In genomic region chr2:128241896-128242295, GRCh38 we compare ENCODE assay signal across 34 cellular contexts.
"Had no signal": no experiment of that assay in that cellular context is flagged by ENCODE, and none has a peak within 500 bp of the region (broad histone marks: within the 10 kb centered on the region; RNA-seq: fewer than 3 reads in every experiment).

No MANE protein-coding gene starts in this region.

- H3K27ac ChIP-seq: ascending aorta, breast epithelium, cardiac muscle cell, coronary artery, epithelial cell of prostate, esophagus squamous epithelium, gastroesophageal sphincter, WERI-Rb-1 had no signal

- ATAC-seq: activated CD4-positive, alpha-beta T cell treated with anti-CD3 and anti-CD28 coated beads for 36 hours; activated CD8-positive, alpha-beta memory T cell treated with anti-CD3 and anti-CD28 coated beads, Interleukin-2, amount 10 ng/mL, durations not matched to agents 7 days and 5 days; activated CD8-positive, alpha-beta T cell treated with anti-CD3 and anti-CD28 coated beads, Interleukin-2, amount 10 ng/mL, durations not matched to agents 7 days and 5 days; activated naive CD4-positive, alpha-beta T cell treated with anti-CD3 and anti-CD28 coated beads, Interleukin-2, amount 50 U/mL, for 72 hours; activated T-cell treated with anti-CD3 and anti-CD28 coated beads, Interleukin-2, amount 50 U/mL, for 72 hours; effector memory CD8-positive, alpha-beta T cell; gastroesophageal sphincter; T-cell had no signal

- H3K4me3 Mint-ChIP-seq: activated CD4-positive, alpha-beta memory T cell treated with anti-CD3 and anti-CD28 coated beads for 36 hours; activated CD4-positive, alpha-beta T cell treated with anti-CD3 and anti-CD28 coated beads for 36 hours; activated CD4-positive, alpha-beta T cell treated with anti-CD3 and anti-CD28 coated beads, Interleukin-2, amount 10 ng/mL, durations not matched to agents 24 days and 14 days; activated CD8-positive, alpha-beta memory T cell treated with anti-CD3 and anti-CD28 coated beads, Interleukin-2, amount 10 ng/mL, durations not matched to agents 7 days and 5 days; activated CD8-positive, alpha-beta T cell treated with anti-CD3 and anti-CD28 coated beads, Interleukin-2, amount 10 ng/mL, durations not matched to agents 7 days and 5 days; activated naive CD4-positive, alpha-beta T cell treated with anti-CD3 and anti-CD28 coated beads, Interleukin-2, amount 10 ng/mL, durations not matched to agents 7 days and 5 days; activated naive CD8-positive, alpha-beta T cell treated with anti-CD3 and anti-CD28 coated beads, Interleukin-2, amount 10 ng/mL, durations not matched to agents 7 days and 5 days; activated T-cell treated with anti-CD3 and anti-CD28 coated beads, Interleukin-2, amount 50 U/mL, for 24 hours; activated T-cell treated with anti-CD3 and anti-CD28 coated beads, Interleukin-2, amount 50 U/mL, for 72 hours; brain; central memory CD8-positive, alpha-beta T cell; effector memory CD8-positive, alpha-beta T cell; T-cell; T-helper 1 cell treated with Interleukin-12 subunit alpha and Interleukin-12 subunit beta and Interleukin-4 antibody, amounts not matched to agents 30 μg/mL and 1 μg/mL, for 36 hours had no signal

- H3K4me1 Mint-ChIP-seq: activated CD4-positive, alpha-beta T cell treated with anti-CD3 and anti-CD28 coated beads, Interleukin-2, amount 10 ng/mL, durations not matched to agents 24 days and 14 days; activated CD8-positive, alpha-beta memory T cell treated with anti-CD3 and anti-CD28 coated beads, Interleukin-2, amount 10 ng/mL, durations not matched to agents 7 days and 5 days; activated naive CD4-positive, alpha-beta T cell treated with anti-CD3 and anti-CD28 coated beads, Interleukin-2, amount 10 ng/mL, durations not matched to agents 7 days and 5 days had no signal

- H3K36me3 Mint-ChIP-seq: activated CD4-positive, alpha-beta memory T cell treated with anti-CD3 and anti-CD28 coated beads for 36 hours; activated CD8-positive, alpha-beta memory T cell treated with anti-CD3 and anti-CD28 coated beads, Interleukin-2, amount 10 ng/mL, durations not matched to agents 7 days and 5 days; activated naive CD4-positive, alpha-beta T cell treated with anti-CD3 and anti-CD28 coated beads, Interleukin-2, amount 10 ng/mL, durations not matched to agents 7 days and 5 days; activated naive CD4-positive, alpha-beta T cell treated with anti-CD3 and anti-CD28 coated beads, Interleukin-2, amount 50 U/mL, for 72 hours; activated naive CD8-positive, alpha-beta T cell treated with anti-CD3 and anti-CD28 coated beads, Interleukin-2, amount 10 ng/mL, durations not matched to agents 7 days and 5 days; brain; T-cell had no signal

- H3K27ac Mint-ChIP-seq: activated CD4-positive, alpha-beta memory T cell treated with anti-CD3 and anti-CD28 coated beads for 36 hours; activated CD4-positive, alpha-beta T cell treated with anti-CD3 and anti-CD28 coated beads for 36 hours; activated CD4-positive, alpha-beta T cell treated with anti-CD3 and anti-CD28 coated beads, Interleukin-2, amount 10 ng/mL, durations not matched to agents 24 days and 14 days; activated CD8-positive, alpha-beta memory T cell treated with anti-CD3 and anti-CD28 coated beads, Interleukin-2, amount 10 ng/mL, durations not matched to agents 7 days and 5 days; activated CD8-positive, alpha-beta T cell treated with anti-CD3 and anti-CD28 coated beads, Interleukin-2, amount 10 ng/mL, durations not matched to agents 7 days and 5 days; activated naive CD4-positive, alpha-beta T cell treated with anti-CD3 and anti-CD28 coated beads, Interleukin-2, amount 10 ng/mL, durations not matched to agents 7 days and 5 days; activated naive CD4-positive, alpha-beta T cell treated with anti-CD3 and anti-CD28 coated beads, Interleukin-2, amount 50 U/mL, for 72 hours; activated naive CD8-positive, alpha-beta T cell treated with anti-CD3 and anti-CD28 coated beads, Interleukin-2, amount 10 ng/mL, durations not matched to agents 7 days and 5 days; activated T-cell treated with anti-CD3 and anti-CD28 coated beads, Interleukin-2, amount 50 U/mL, for 24 hours; activated T-cell treated with anti-CD3 and anti-CD28 coated beads, Interleukin-2, amount 50 U/mL, for 72 hours; brain; effector memory CD8-positive, alpha-beta T cell; T-cell; T-helper 1 cell treated with Interleukin-12 subunit alpha and Interleukin-12 subunit beta and Interleukin-4 antibody, amounts not matched to agents 30 μg/mL and 1 μg/mL, for 36 hours had no signal

- H3K4me3 ChIP-seq: ascending aorta, breast epithelium, cardiac muscle cell, coronary artery, esophagus squamous epithelium, gastroesophageal sphincter had no signal

- H3K4me1 ChIP-seq: ascending aorta, breast epithelium, esophagus squamous epithelium had no signal

- H3K9me3 ChIP-seq: ascending aorta, breast epithelium, esophagus squamous epithelium, gastroesophageal sphincter had no signal

- H3K36me3 ChIP-seq: ascending aorta, breast epithelium, cardiac muscle cell, esophagus squamous epithelium, gastroesophageal sphincter, WERI-Rb-1 had no signal

- H3K27me3 Mint-ChIP-seq: activated CD4-positive, alpha-beta T cell treated with anti-CD3 and anti-CD28 coated beads for 36 hours; activated CD4-positive, alpha-beta T cell treated with anti-CD3 and anti-CD28 coated beads, Interleukin-2, amount 10 ng/mL, durations not matched to agents 24 days and 14 days; activated T-cell treated with anti-CD3 and anti-CD28 coated beads, Interleukin-2, amount 50 U/mL, for 24 hours; brain had no signal

- DNase-seq: activated CD4-positive, alpha-beta memory T cell treated with anti-CD3 and anti-CD28 coated beads for 36 hours; activated CD4-positive, alpha-beta T cell treated with anti-CD3 and anti-CD28 coated beads for 36 hours; activated CD4-positive, alpha-beta T cell treated with anti-CD3 and anti-CD28 coated beads, Interleukin-2, amount 10 ng/mL, durations not matched to agents 24 days and 14 days; activated CD4-positive, CD25-positive, alpha-beta regulatory T cell; activated CD4-positive, CD25-positive, alpha-beta regulatory T cell treated with anti-CD3 and anti-CD28 coated beads, Interleukin-2, amount 50 U/mL, for 72 hours; activated CD8-positive, alpha-beta memory T cell treated with anti-CD3 and anti-CD28 coated beads, Interleukin-2, amount 10 ng/mL, durations not matched to agents 7 days and 5 days; activated CD8-positive, alpha-beta memory T cell treated with anti-CD3 and anti-CD28 coated beads, Interleukin-2, amount 50 U/mL, for 4 hours; activated CD8-positive, alpha-beta T cell treated with anti-CD3 and anti-CD28 coated beads, Interleukin-2, amount 10 ng/mL, durations not matched to agents 7 days and 5 days; activated gamma-delta T cell; activated naive CD4-positive, alpha-beta T cell; activated naive CD4-positive, alpha-beta T cell treated with anti-CD3 and anti-CD28 coated beads, Interleukin-2, amount 10 ng/mL, durations not matched to agents 7 days and 5 days; activated naive CD8-positive, alpha-beta T cell treated with anti-CD3 and anti-CD28 coated beads, Interleukin-2, amount 10 ng/mL, durations not matched to agents 7 days and 5 days; activated T-cell treated with anti-CD3 and anti-CD28 coated beads for 4 hours; activated T-cell treated with anti-CD3 and anti-CD28 coated beads, Interleukin-2, amount 50 U/mL, for 24 hours; activated T-cell treated with anti-CD3 and anti-CD28 coated beads, Interleukin-2, amount 50 U/mL, for 72 hours; dermis blood vessel endothelial cell; effector CD4-positive, alpha-beta T cell; effector memory CD8-positive, alpha-beta T cell; esophagus squamous epithelium; foreskin melanocyte; SW 1271; T-cell; T-helper 9 cell; WERI-Rb-1 had no signal

- H3K9me3 Mint-ChIP-seq: activated CD4-positive, alpha-beta memory T cell treated with anti-CD3 and anti-CD28 coated beads for 36 hours; activated CD4-positive, alpha-beta T cell treated with anti-CD3 and anti-CD28 coated beads, Interleukin-2, amount 10 ng/mL, durations not matched to agents 24 days and 14 days; activated naive CD4-positive, alpha-beta T cell treated with anti-CD3 and anti-CD28 coated beads, Interleukin-2, amount 10 ng/mL, durations not matched to agents 7 days and 5 days; activated naive CD4-positive, alpha-beta T cell treated with anti-CD3 and anti-CD28 coated beads, Interleukin-2, amount 50 U/mL, for 72 hours; activated naive CD8-positive, alpha-beta T cell treated with anti-CD3 and anti-CD28 coated beads, Interleukin-2, amount 10 ng/mL, durations not matched to agents 7 days and 5 days; activated T-cell treated with anti-CD3 and anti-CD28 coated beads, Interleukin-2, amount 50 U/mL, for 24 hours; activated T-cell treated with anti-CD3 and anti-CD28 coated beads, Interleukin-2, amount 50 U/mL, for 72 hours; brain; central memory CD8-positive, alpha-beta T cell; effector memory CD8-positive, alpha-beta T cell; T-cell; T-helper 1 cell treated with Interleukin-12 subunit alpha and Interleukin-12 subunit beta and Interleukin-4 antibody, amounts not matched to agents 30 μg/mL and 1 μg/mL, for 36 hours had no signal

- H3K27me3 ChIP-seq: ascending aorta, breast epithelium, cardiac muscle cell, esophagus squamous epithelium, gastroesophageal sphincter had no signal
